8 cellular contexts compared by ENCODE assay signal in the genomic region with DNA sequence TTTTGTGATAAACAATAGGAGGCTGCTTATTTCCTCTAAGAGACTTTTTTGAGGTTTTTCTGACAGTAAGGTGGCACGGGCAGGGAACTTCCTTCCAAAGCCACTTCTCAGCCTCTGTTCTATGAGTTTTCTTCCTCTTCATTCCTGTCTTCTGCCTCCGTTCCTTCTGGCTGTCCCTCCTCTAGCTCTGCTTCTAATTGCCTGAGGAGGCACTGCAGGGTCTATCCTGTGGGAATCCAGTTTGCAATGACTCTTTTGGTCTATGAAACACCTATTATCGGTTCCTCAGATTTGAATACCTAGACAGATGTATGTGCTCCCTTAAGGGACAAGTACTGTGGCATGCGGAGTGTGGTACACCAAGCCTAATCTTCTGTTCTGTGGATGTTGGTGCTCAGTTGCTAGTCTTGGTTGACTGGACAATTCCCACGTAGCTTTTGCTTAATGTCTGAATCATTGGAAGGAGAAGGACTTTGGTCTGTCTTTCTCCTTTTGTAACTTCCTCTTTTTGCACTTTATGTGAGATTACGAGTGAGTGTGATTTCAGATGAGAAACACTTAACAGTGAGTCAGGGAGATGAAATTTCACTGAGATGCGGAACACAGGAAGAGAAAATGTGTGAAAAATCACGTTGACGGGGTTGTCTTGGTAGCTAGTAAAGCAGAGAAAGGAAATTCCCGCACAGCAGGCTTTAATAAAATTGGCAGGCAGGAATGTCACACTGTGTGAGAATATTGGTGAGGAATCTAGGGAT.
DNase-seq lines count a peak whose midpoint lies in the region; ATAC-seq and TF ChIP-seq lines count a peak whose summit lies in the region.

No MANE protein-coding gene starts in this region.

- no peak overlapping the region for H3K27ac ChIP-seq in OCI-LY3 (ENCODE audit: low read length)
- no peak overlapping the region for H3K27ac ChIP-seq in lower lobe of right lung
- H3K27ac ChIP-seq in transverse colon = no peak overlapping the region

- H3K4me3 ChIP-seq in OCI-LY3 (ENCODE audit: low read length) = peak overlapping the region; percentile 23
- no peak overlapping the region for H3K4me3 ChIP-seq in lower lobe of right lung
- H3K4me3 ChIP-seq in transverse colon = no peak overlapping the region

- no peak for TF ChIP-seq EP300 in transverse colon (IDR thresholded peaks at IDR 0.05; ENCODE audit: low read depth)

- H3K9ac ChIP-seq in OCI-LY3 (ENCODE audit: low read length) = no peak overlapping the region

- H3K36me3 ChIP-seq in OCI-LY3 (replicated peaks; ENCODE audit: low read depth, low read length) = no peaks in the 10 kb centered on the region
- no peaks in the 10 kb centered on the region for H3K36me3 ChIP-seq in lower lobe of right lung
- no peaks in the 10 kb centered on the region for H3K36me3 ChIP-seq in transverse colon

- in situ Hi-C loops in transverse colon (cut with MboI; ENCODE audit: low pct_ligation_motif_present in 1 of 4, low pct_unique_long_range_greater_than_20kb in 1 of 4, low sequenced_read_pairs in 3 of 4) = no loop called here

- H3K9me3 ChIP-seq in OCI-LY3 (ENCODE audit: insufficient read depth, low read length) (no peaks in the 10 kb centered on the region), lower lobe of right lung (no peaks in the 10 kb centered on the region), transverse colon (no peaks in the 10 kb centered on the region)

- TF ChIP-seq POLR2A in transverse colon (IDR thresholded peaks at IDR 0.05) = no peak

- 65 to 76% methylated on average over 6 to 10 of the region's 10 CpGs for WGBS in transverse colon (ENCODE audit: low coverage in 1 of 2), 2 donors

- H4K20me1 ChIP-seq in OCI-LY3 (ENCODE audit: insufficient read depth, low read length) = no peaks in the 10 kb centered on the region

- H3K27me3 ChIP-seq in OCI-LY3 (ENCODE audit: low read depth, low read length) (no peaks in the 10 kb centered on the region), lower lobe of right lung (ENCODE audit: low read depth) (no peaks in the 10 kb centered on the region), transverse colon (no peaks in the 10 kb centered on the region)

- intact Hi-C loops in lower lobe of right lung (cut with DNase I) (no loop called here), transverse colon (cut with DNase I; ENCODE audit: low total_unique reads) (no loop called here)

- no peaks in the 10 kb centered on the region for H3K79me2 ChIP-seq in OCI-LY3 (ENCODE audit: low read length)

- DNase-seq in GDM1 (lab: John Stamatoyannopoulos, UW) (peak; percentile 8), lower lobe of right lung (no peak), NCI-H2196 treated with DMSO at 0.1 percent for 48 hours (lab: John Stamatoyannopoulos, UW; ENCODE audit: unreplicated experiment) (no peak), SK-N-DZ (ENCODE audit: low spot score) (no peak), NCI-H446 (lab: John Stamatoyannopoulos, UW) (no peak), transverse colon (no peak)

- H2AFZ ChIP-seq in OCI-LY3 (ENCODE audit: low read depth, low read length) = 0 out of 2 replicates have a peak overlapping the region, but pooled peaks have one; percentile 46

- H3K4me2 ChIP-seq in OCI-LY3 (ENCODE audit: low read length) = peak overlapping the region; percentile 64

- H3K4me1 ChIP-seq in OCI-LY3 (ENCODE audit: low read length) = peaks cover 9% of the 10 kb centered on the region
- H3K4me1 ChIP-seq in lower lobe of right lung = peaks cover 6% of the 10 kb centered on the region
- no peaks in the 10 kb centered on the region for H3K4me1 ChIP-seq in transverse colon

- peak; percentile 67 for ATAC-seq in HG02610 (IDR thresholded peaks at IDR 0.05; ENCODE audit: unreplicated experiment)
- peak; percentile 19 to 44 for ATAC-seq in lower lobe of right lung

- TF ChIP-seq CTCF in OCI-LY3 (IDR thresholded peaks at IDR 0.05; ENCODE audit: low read depth, low read length) (no peak), lower lobe of right lung (IDR thresholded peaks at IDR 0.05) (no peak), transverse colon (IDR thresholded peaks at IDR 0.05) (no peak)
